9 cellular contexts compared by ENCODE assay signal in genomic region chr10:4240641-4241197, GRCh38.
DNase-seq lines count a peak whose midpoint lies in the region; ATAC-seq and TF ChIP-seq lines count a peak whose summit lies in the region.
"Had no signal": no experiment of that assay in that cellular context is flagged by ENCODE, and none has a peak within 500 bp of the region (broad histone marks: within the 10 kb centered on the region; RNA-seq: fewer than 3 reads in every experiment).

No MANE protein-coding gene starts in this region.

- no peak overlapping the region for H3K27ac Mint-ChIP-seq in activated naive CD8-positive, alpha-beta T cell treated with anti-CD3 and anti-CD28 coated beads for 36 hours

- peaks cover 18% of the 10 kb centered on the region for H3K4me1 Mint-ChIP-seq in activated naive CD8-positive, alpha-beta T cell treated with anti-CD3 and anti-CD28 coated beads for 36 hours

- intact Hi-C loops in sciatic nerve (cut with DNase I) = no loop called here

- no peak overlapping the region for H3K4me3 Mint-ChIP-seq in activated naive CD8-positive, alpha-beta T cell treated with anti-CD3 and anti-CD28 coated beads for 36 hours

- no peaks in the 10 kb centered on the region for H3K36me3 Mint-ChIP-seq in activated naive CD8-positive, alpha-beta T cell treated with anti-CD3 and anti-CD28 coated beads for 36 hours

- H3K27me3 Mint-ChIP-seq in activated naive CD8-positive, alpha-beta T cell treated with anti-CD3 and anti-CD28 coated beads for 36 hours = peaks cover 5% of the 10 kb centered on the region

- H3K9me3 Mint-ChIP-seq in activated naive CD8-positive, alpha-beta T cell treated with anti-CD3 and anti-CD28 coated beads for 36 hours = peaks cover 5% of the 10 kb centered on the region

- peak; percentile 59 for DNase-seq in GM03348 (ENCODE audit: low spot score)
- DNase-seq in astrocyte of the cerebellum (ENCODE audit: low read depth) = peak; percentile 60
- DNase-seq in foreskin melanocyte = peak; percentile 44
- no peak for DNase-seq in sciatic nerve (ENCODE audit: low spot score)
- no peak for DNase-seq in NCI-H2107 (lab: John Stamatoyannopoulos, UW)
- no peak for DNase-seq in activated naive CD8-positive, alpha-beta T cell treated with anti-CD3 and anti-CD28 coated beads for 36 hours
- no peak for DNase-seq in NCI-H748 treated with DMSO at 0.1 percent for 48 hours (lab: John Stamatoyannopoulos, UW)
- DNase-seq: NCI-H2171 had no signal

- ATAC-seq in sciatic nerve = peak; percentile 14
- ATAC-seq in HG02973 (IDR thresholded peaks at IDR 0.05; ENCODE audit: unreplicated experiment) = no peak

- in situ Hi-C loops in astrocyte of the cerebellum (cut with HindIII; ENCODE audit: low sequenced_read_pairs) = loop anchor here (5.0 to 25.0 kb wide), 2 partner anchors 428 to 527 kb away; no protein-coding TSS in a partner anchor

- TF ChIP-seq CTCF in astrocyte of the cerebellum (IDR thresholded peaks at IDR 0.05; ENCODE audit: low read depth, low read length, missing control alignments) = no peak

- no peak overlapping the region for H3K4me3 ChIP-seq in astrocyte of the cerebellum (ENCODE audit: low read depth, low read length)

Comparison
In these comparisons a context has a peak if more than half of its experiments do, and no peak if none do; other contexts are left out.
1. DNase-seq: peak in GM03348 (single experiment), astrocyte of the cerebellum (single experiment) and foreskin melanocyte (single experiment); none in sciatic nerve (single experiment), NCI-H2107 (single experiment), activated naive CD8-positive, alpha-beta T cell treated with anti-CD3 and anti-CD28 coated beads for 36 hours (single experiment) and NCI-H748 treated with DMSO at 0.1 percent for 48 hours (single experiment).